In the genomic region with DNA sequence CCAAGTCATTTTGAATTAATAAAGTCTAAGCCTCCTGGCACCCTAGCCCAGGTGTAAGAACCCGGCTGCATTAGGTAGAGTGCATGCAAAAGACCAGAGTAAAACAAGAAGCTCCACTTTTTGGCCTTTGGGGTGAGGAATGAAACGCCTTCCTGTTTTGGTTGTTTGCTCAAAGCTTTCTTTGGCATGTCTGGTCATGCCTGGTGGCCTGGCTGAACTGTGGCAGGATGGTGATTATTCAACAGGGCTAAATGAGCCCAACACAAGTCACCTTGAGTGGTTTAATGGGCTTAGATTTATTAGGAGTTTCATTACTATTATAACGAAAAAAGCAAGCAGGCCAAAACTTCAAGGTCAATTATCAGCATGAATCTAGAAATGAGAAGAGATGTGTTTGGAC, we compare ENCODE assay signal across 11 cellular contexts. TPM values are rescaled to one million over a fixed set of nuclear protein-coding genes. Genes with fewer than 3 reads are reported as not detected.
DNase-seq lines count a peak whose midpoint lies in the region; ATAC-seq and TF ChIP-seq lines count a peak whose summit lies in the region.
"Had no signal": no experiment of that assay in that cellular context is flagged by ENCODE, and none has a peak within 500 bp of the region (broad histone marks: within the 10 kb centered on the region; RNA-seq: fewer than 3 reads in every experiment).

No MANE protein-coding gene starts in this region.

- no peaks in the 10 kb centered on the region for H3F3A ChIP-seq in OCI-LY1 (ENCODE audit: insufficient read depth, low read length)

- peak overlapping the region; percentile 13 to 87 for H3K27ac Mint-ChIP-seq in stimulated activated naive CD8-positive, alpha-beta T cell treated with anti-CD3 and anti-CD28 coated beads, Interleukin-15, amount 100 ng/mL, for 72 hours
- H3K27ac Mint-ChIP-seq in activated T-cell treated with anti-CD3 and anti-CD28 coated beads, Interleukin-2, amount 50 U/mL, for 72 hours, result no peak overlapping the region

- H3K36me3 ChIP-seq in OCI-LY1 (ENCODE audit: insufficient read depth, low read length) (peaks cover 56% of the 10 kb centered on the region; the same call in 1 of the 2 replicates), esophagus squamous epithelium (peaks cover 0 to 24% (median 8%) of the 10 kb centered on the region in 3 donors)

- no peak overlapping the region for H2AFZ ChIP-seq in OCI-LY1 (ENCODE audit: low read length)

- no peaks in the 10 kb centered on the region for H3K9me3 Mint-ChIP-seq in stimulated activated naive CD8-positive, alpha-beta T cell treated with anti-CD3 and anti-CD28 coated beads, Interleukin-15, amount 100 ng/mL, for 72 hours
- H3K9me3 Mint-ChIP-seq in activated T-cell treated with anti-CD3 and anti-CD28 coated beads, Interleukin-2, amount 50 U/mL, for 72 hours, result no peaks in the 10 kb centered on the region

- no peaks in the 10 kb centered on the region for H3K27me3 ChIP-seq in OCI-LY1 (ENCODE audit: insufficient read depth, low read length)
- H3K27me3 ChIP-seq in esophagus squamous epithelium, result no peaks in the 10 kb centered on the region

- no peaks in the 10 kb centered on the region for H3K9me2 ChIP-seq in OCI-LY1 (ENCODE audit: low read depth, low read length)

- H3K27ac ChIP-seq in OCI-LY1 (ENCODE audit: low read depth, low read length, poor library complexity, severe bottlenecking) (peak overlapping the region; percentile 84), esophagus squamous epithelium (peak overlapping the region; percentile 63 to 83 (median 77))

- peaks cover 25% of the 10 kb centered on the region for H3K4me1 Mint-ChIP-seq in stimulated activated naive CD8-positive, alpha-beta T cell treated with anti-CD3 and anti-CD28 coated beads, Interleukin-15, amount 100 ng/mL, for 72 hours
- peaks cover 11% of the 10 kb centered on the region for H3K4me1 Mint-ChIP-seq in activated T-cell treated with anti-CD3 and anti-CD28 coated beads, Interleukin-2, amount 50 U/mL, for 72 hours (ENCODE audit: low read depth)

- WGBS in esophagus squamous epithelium, 2 donors, result 31 to 52% methylated on average over 3 of the region's 3 CpGs

- TF ChIP-seq POLR2A in esophagus squamous epithelium (IDR thresholded peaks at IDR 0.05), result no peak

- DNase-seq in stimulated activated naive CD8-positive, alpha-beta T cell treated with anti-CD3 and anti-CD28 coated beads, Interleukin-15, amount 100 ng/mL, for 72 hours, result no peak
- no peak for DNase-seq in stimulated activated naive CD8-positive, alpha-beta T cell treated with anti-CD3 and anti-CD28 coated beads, Interleukin-15, Interleukin-2, amounts not matched to agents 100 U/mL and 50 U/mL, for 24 hours
- DNase-seq in esophagus squamous epithelium (lab: John Stamatoyannopoulos, UW), result no peak
- no peak for DNase-seq in GM20000 (ENCODE audit: low spot score)
- DNase-seq in activated T-cell treated with anti-CD3 and anti-CD28 coated beads, Interleukin-2, amount 50 U/mL, for 72 hours, result no peak
- DNase-seq in GF-D8 (lab: John Stamatoyannopoulos, UW), result no peak
- DNase-seq: activated T-cell treated with anti-CD3 and anti-CD28 coated beads, Interleukin-2, amount 50 U/mL, for 1 hour had no signal

- ATAC-seq in stimulated activated naive CD8-positive, alpha-beta T cell treated with anti-CD3 and anti-CD28 coated beads, Interleukin-15, amount 100 ng/mL, for 72 hours, result no peak
- ATAC-seq in stimulated activated naive CD8-positive, alpha-beta T cell treated with anti-CD3 and anti-CD28 coated beads, Interleukin-15, Interleukin-2, amounts not matched to agents 100 U/mL and 50 U/mL, for 24 hours, result no peak
- no peak for ATAC-seq in activated T-cell treated with anti-CD3 and anti-CD28 coated beads, Interleukin-2, amount 50 U/mL, for 72 hours (replicated peaks in 1 of 2)
- no peak for ATAC-seq in HG03159 (IDR thresholded peaks at IDR 0.05; ENCODE audit: unreplicated experiment)
- ATAC-seq: Right ventricle myocardium inferior had no signal

- H3K27me3 Mint-ChIP-seq in stimulated activated naive CD8-positive, alpha-beta T cell treated with anti-CD3 and anti-CD28 coated beads, Interleukin-15, amount 100 ng/mL, for 72 hours, result peaks cover 6% of the 10 kb centered on the region
- no peaks in the 10 kb centered on the region for H3K27me3 Mint-ChIP-seq in activated T-cell treated with anti-CD3 and anti-CD28 coated beads, Interleukin-2, amount 50 U/mL, for 72 hours (ENCODE audit: low read depth)

- H3K9ac ChIP-seq in OCI-LY1 (ENCODE audit: low read length), result no peak overlapping the region

- H3K4me3 ChIP-seq in OCI-LY1 (ENCODE audit: low read depth, low read length, poor library complexity, severe bottlenecking), result no peak overlapping the region
- no peak overlapping the region for H3K4me3 ChIP-seq in esophagus squamous epithelium

- H3K9me3 ChIP-seq in OCI-LY1 (ENCODE audit: low read length) (no peaks in the 10 kb centered on the region), esophagus squamous epithelium (no peaks in the 10 kb centered on the region)

- no peaks in the 10 kb centered on the region for H3K36me3 Mint-ChIP-seq in activated T-cell treated with anti-CD3 and anti-CD28 coated beads, Interleukin-2, amount 50 U/mL, for 72 hours (ENCODE audit: insufficient read depth in 2 of 2)

- H4K20me1 ChIP-seq in OCI-LY1 (ENCODE audit: insufficient read depth, low read length), result no peaks in the 10 kb centered on the region

- TF ChIP-seq CTCF in OCI-LY1 (IDR thresholded peaks at IDR 0.05; ENCODE audit: low read length) (no peak), esophagus squamous epithelium (IDR thresholded peaks at IDR 0.05) (no peak), GM20000 (IDR thresholded peaks at IDR 0.05; ENCODE audit: extremely low read depth, missing control alignments) (no peak)

- H3K79me2 ChIP-seq in OCI-LY1 (ENCODE audit: insufficient read depth, low read length), result no peaks in the 10 kb centered on the region

- peaks cover 31% of the 10 kb centered on the region for H3K4me1 ChIP-seq in OCI-LY1 (ENCODE audit: insufficient read depth, low read length, severe bottlenecking)
- H3K4me1 ChIP-seq in esophagus squamous epithelium, result peaks cover 25 to 63% (median 28%) of the 10 kb centered on the region in 3 donors

- peak overlapping the region; percentile 3; the same call in 1 of the 2 replicates for H3K4me2 ChIP-seq in OCI-LY1 (ENCODE audit: low read length)

- intact Hi-C loops in esophagus squamous epithelium (cut with DNase I), result no loop called here

- H3K4me3 Mint-ChIP-seq in stimulated activated naive CD8-positive, alpha-beta T cell treated with anti-CD3 and anti-CD28 coated beads, Interleukin-15, amount 100 ng/mL, for 72 hours, result no peak overlapping the region
- H3K4me3 Mint-ChIP-seq in activated T-cell treated with anti-CD3 and anti-CD28 coated beads, Interleukin-2, amount 50 U/mL, for 72 hours, result no peak overlapping the region

RNA-seq across cellular contexts. Expression of a gene that starts 40.9 kb away (rescaled TPM):
- not detected for total RNA-seq in esophagus squamous epithelium
- total RNA-seq in activated T-cell treated with anti-CD3 and anti-CD28 coated beads, Interleukin-2, amount 50 U/mL, for 72 hours, result not detected
- total RNA-seq: epithelial cell of proximal tubule, Right ventricle myocardium inferior had no signal
